In the genomic region with DNA sequence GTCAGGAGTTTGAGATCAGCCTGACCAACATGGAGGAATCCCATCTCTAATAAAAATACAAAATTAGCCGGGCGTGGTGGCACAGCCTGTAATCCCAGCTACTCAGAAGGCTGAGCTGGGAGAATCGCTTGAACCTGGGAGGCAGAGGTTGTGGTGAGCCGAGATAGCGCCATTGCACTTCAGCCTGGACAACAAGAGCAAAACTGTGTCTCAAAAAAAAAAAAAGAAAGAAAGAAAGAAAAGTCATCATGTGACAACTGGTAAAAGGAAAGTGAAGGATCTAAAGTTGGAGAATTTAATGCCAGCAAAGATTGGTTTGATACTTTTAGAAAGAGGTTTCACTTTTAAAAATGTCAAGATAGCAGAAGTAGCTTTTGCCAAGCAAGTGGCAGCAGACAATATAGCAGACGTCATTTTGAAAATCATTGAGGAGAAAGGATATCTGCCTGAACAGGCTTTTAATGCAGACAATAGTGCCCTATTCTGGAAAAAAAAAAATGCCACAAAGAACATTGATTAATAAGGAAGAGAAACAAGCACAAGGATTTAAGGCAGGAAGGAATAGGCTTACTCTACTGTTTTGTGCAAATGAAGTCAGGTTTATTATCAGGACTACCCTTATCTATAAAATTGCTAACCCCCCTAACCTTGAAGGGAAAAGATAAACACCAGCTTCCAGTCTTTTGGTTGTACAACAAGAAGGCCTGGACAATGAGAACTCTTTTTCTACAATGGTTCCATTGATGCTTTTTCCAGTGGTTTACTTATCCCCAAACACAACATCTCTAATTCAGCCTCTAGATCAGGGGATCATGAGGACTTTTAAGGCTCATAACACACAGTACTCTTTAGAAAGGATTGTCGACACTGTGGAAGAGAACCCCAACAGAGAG, we compare ENCODE assay signal across 1 cellular context.
TF ChIP-seq lines count a peak whose summit lies in the region.

No MANE protein-coding gene starts in this region.

TF ChIP-seq in K562, 482 proteins besides CTCF, POLR2A, EP300 and RAD21 (continues in another document):
- no peak for TF ChIP-seq ZFP91 (CRISPR knock-in tag; IDR thresholded peaks at IDR 0.05)
- TF ChIP-seq ZNF197 (CRISPR knock-in tag; IDR thresholded peaks at IDR 0.05; ENCODE audit: low read depth) = 0 out of 2 replicates have a peak, but pooled peaks have one; percentile 58
- no peak for TF ChIP-seq SMARCA5 (IDR thresholded peaks at IDR 0.05)
- no peak for TF ChIP-seq POLR2AphosphoS2 (IDR thresholded peaks at IDR 0.05; ENCODE audit: low read length)
- TF ChIP-seq ZNF224 (CRISPR knock-in tag; IDR thresholded peaks at IDR 0.05) = no peak
- no peak for TF ChIP-seq E2F6 (IDR thresholded peaks at IDR 0.05; ENCODE audit: borderline replicate concordance in 1 of 2, extremely low read depth in 1 of 2, insufficient read depth in 1 of 2, insufficient read length in 1 of 2, low read depth in 1 of 2, low read length in 1 of 2, poor library complexity in 1 of 2, severe bottlenecking in 1 of 2)
- TF ChIP-seq FOXK2 (conservative IDR thresholded peaks at IDR 0.05 in 1 of 2, IDR thresholded peaks at IDR 0.05 in 1 of 2; ENCODE audit: low read depth in 2 of 2) = peak; percentile 34 to 52; a peak in 3 of 4 replicates
- no peak for TF ChIP-seq ZNF668 (CRISPR knock-in tag; IDR thresholded peaks at IDR 0.05)
- TF ChIP-seq NFRKB (IDR thresholded peaks at IDR 0.05; ENCODE audit: low read depth) = peak; percentile 65; the same call in 1 of the 2 replicates
- TF ChIP-seq GABPB2 (CRISPR knock-in tag; conservative IDR thresholded peaks at IDR 0.05) = no peak
- TF ChIP-seq, protein P1, sequence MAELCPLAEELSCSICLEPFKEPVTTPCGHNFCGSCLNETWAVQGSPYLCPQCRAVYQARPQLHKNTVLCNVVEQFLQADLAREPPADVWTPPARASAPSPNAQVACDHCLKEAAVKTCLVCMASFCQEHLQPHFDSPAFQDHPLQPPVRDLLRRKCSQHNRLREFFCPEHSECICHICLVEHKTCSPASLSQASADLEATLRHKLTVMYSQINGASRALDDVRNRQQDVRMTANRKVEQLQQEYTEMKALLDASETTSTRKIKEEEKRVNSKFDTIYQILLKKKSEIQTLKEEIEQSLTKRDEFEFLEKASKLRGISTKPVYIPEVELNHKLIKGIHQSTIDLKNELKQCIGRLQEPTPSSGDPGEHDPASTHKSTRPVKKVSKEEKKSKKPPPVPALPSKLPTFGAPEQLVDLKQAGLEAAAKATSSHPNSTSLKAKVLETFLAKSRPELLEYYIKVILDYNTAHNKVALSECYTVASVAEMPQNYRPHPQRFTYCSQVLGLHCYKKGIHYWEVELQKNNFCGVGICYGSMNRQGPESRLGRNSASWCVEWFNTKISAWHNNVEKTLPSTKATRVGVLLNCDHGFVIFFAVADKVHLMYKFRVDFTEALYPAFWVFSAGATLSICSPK (IDR thresholded peaks at IDR 0.05; ENCODE audit: borderline replicate concordance) = no peak
- TF ChIP-seq E2F5 (CRISPR knock-in tag; IDR thresholded peaks at IDR 0.05) = no peak
- no peak for TF ChIP-seq HMGN3 (IDR thresholded peaks at IDR 0.05; ENCODE audit: borderline replicate concordance, extremely low read depth, insufficient read length, low read depth, low read length)
- TF ChIP-seq, protein P2, sequence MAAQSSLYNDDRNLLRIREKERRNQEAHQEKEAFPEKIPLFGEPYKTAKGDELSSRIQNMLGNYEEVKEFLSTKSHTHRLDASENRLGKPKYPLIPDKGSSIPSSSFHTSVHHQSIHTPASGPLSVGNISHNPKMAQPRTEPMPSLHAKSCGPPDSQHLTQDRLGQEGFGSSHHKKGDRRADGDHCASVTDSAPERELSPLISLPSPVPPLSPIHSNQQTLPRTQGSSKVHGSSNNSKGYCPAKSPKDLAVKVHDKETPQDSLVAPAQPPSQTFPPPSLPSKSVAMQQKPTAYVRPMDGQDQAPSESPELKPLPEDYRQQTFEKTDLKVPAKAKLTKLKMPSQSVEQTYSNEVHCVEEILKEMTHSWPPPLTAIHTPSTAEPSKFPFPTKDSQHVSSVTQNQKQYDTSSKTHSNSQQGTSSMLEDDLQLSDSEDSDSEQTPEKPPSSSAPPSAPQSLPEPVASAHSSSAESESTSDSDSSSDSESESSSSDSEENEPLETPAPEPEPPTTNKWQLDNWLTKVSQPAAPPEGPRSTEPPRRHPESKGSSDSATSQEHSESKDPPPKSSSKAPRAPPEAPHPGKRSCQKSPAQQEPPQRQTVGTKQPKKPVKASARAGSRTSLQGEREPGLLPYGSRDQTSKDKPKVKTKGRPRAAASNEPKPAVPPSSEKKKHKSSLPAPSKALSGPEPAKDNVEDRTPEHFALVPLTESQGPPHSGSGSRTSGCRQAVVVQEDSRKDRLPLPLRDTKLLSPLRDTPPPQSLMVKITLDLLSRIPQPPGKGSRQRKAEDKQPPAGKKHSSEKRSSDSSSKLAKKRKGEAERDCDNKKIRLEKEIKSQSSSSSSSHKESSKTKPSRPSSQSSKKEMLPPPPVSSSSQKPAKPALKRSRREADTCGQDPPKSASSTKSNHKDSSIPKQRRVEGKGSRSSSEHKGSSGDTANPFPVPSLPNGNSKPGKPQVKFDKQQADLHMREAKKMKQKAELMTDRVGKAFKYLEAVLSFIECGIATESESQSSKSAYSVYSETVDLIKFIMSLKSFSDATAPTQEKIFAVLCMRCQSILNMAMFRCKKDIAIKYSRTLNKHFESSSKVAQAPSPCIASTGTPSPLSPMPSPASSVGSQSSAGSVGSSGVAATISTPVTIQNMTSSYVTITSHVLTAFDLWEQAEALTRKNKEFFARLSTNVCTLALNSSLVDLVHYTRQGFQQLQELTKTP (IDR thresholded peaks at IDR 0.05; ENCODE audit: low read depth in 1 of 2, partially characterized antibody in 2 of 2) = no peak
- TF ChIP-seq C11orf30 (IDR thresholded peaks at IDR 0.05; ENCODE audit: low read depth) = peak; percentile 18; the same call in 1 of the 2 replicates
- no peak for TF ChIP-seq NRF1 (conservative IDR thresholded peaks at IDR 0.05 in 1 of 2, IDR thresholded peaks at IDR 0.05 in 1 of 2)
- peak; percentile 44 for TF ChIP-seq CXXC5 (CRISPR knock-in tag; IDR thresholded peaks at IDR 0.05)
- TF ChIP-seq, protein P3, sequence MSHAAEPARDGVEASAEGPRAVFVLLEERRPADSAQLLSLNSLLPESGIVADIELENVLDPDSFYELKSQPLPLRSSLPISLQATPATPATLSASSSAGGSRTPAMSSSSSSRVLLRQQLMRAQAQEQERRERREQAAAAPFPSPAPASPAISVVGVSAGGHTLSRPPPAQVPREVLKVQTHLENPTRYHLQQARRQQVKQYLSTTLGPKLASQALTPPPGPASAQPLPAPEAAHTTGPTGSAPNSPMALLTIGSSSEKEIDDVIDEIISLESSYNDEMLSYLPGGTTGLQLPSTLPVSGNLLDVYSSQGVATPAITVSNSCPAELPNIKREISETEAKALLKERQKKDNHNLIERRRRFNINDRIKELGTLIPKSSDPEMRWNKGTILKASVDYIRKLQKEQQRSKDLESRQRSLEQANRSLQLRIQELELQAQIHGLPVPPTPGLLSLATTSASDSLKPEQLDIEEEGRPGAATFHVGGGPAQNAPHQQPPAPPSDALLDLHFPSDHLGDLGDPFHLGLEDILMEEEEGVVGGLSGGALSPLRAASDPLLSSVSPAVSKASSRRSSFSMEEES (CRISPR knock-in tag; IDR thresholded peaks at IDR 0.05) = peak; percentile 39
- TF ChIP-seq ZNF778 (CRISPR knock-in tag; IDR thresholded peaks at IDR 0.05) = no peak
- no peak for TF ChIP-seq ZBTB43 (CRISPR knock-in tag; IDR thresholded peaks at IDR 0.05)
- TF ChIP-seq CEBPG (CRISPR knock-in tag; IDR thresholded peaks at IDR 0.05) = no peak
- no peak for TF ChIP-seq CEBPG (tag; conservative IDR thresholded peaks at IDR 0.05 in 1 of 2, IDR thresholded peaks at IDR 0.05 in 1 of 2)
- peak; percentile 78 for TF ChIP-seq ZNF384 (IDR thresholded peaks at IDR 0.05; ENCODE audit: low read depth, low read length)
- TF ChIP-seq MECOM (CRISPR knock-in tag; IDR thresholded peaks at IDR 0.05) = no peak
- TF ChIP-seq GTF2A2 (tag; IDR thresholded peaks at IDR 0.05) = no peak
- TF ChIP-seq SMARCE1 (IDR thresholded peaks at IDR 0.05) = 0 out of 2 replicates have a peak, but pooled peaks have one; percentile 24
- TF ChIP-seq ZBTB5 (IDR thresholded peaks at IDR 0.05) = no peak
- no peak for TF ChIP-seq PHF20 (IDR thresholded peaks at IDR 0.05; ENCODE audit: partially characterized antibody)
- no peak for TF ChIP-seq U2AF2 (optimal IDR thresholded peaks at IDR 0.05; ENCODE audit: low read depth, low read length)
- TF ChIP-seq, protein P4, sequence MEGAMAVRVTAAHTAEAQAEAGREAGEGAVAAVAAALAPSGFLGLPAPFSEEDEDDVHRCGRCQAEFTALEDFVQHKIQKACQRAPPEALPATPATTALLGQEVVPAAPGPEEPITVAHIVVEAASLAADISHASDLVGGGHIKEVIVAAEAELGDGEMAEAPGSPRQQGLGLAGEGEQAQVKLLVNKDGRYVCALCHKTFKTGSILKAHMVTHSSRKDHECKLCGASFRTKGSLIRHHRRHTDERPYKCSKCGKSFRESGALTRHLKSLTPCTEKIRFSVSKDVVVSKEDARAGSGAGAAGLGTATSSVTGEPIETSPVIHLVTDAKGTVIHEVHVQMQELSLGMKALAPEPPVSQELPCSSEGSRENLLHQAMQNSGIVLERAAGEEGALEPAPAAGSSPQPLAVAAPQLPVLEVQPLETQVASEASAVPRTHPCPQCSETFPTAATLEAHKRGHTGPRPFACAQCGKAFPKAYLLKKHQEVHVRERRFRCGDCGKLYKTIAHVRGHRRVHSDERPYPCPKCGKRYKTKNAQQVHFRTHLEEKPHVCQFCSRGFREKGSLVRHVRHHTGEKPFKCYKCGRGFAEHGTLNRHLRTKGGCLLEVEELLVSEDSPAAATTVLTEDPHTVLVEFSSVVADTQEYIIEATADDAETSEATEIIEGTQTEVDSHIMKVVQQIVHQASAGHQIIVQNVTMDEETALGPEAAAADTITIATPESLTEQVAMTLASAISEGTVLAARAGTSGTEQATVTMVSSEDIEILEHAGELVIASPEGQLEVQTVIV (CRISPR knock-in tag; IDR thresholded peaks at IDR 0.05; ENCODE audit: borderline replicate concordance) = no peak
- no peak for TF ChIP-seq CHD2 (IDR thresholded peaks at IDR 0.05; ENCODE audit: low read depth, low read length)
- no peak for TF ChIP-seq KDM2B (CRISPR knock-in tag; IDR thresholded peaks at IDR 0.05)
- no peak for TF ChIP-seq CEBPB (tag; IDR thresholded peaks at IDR 0.05)
- no peak for TF ChIP-seq BDP1 (IDR thresholded peaks at IDR 0.05; ENCODE audit: insufficient read depth, insufficient read length)
- no peak for TF ChIP-seq ZBTB7A (IDR thresholded peaks at IDR 0.05; ENCODE audit: borderline replicate concordance, control insufficient read depth, low read depth, low read length)
- TF ChIP-seq MEF2A (IDR thresholded peaks at IDR 0.05; ENCODE audit: control insufficient read depth, low read depth, low read length) = no peak
- no peak for TF ChIP-seq MYNN (IDR thresholded peaks at IDR 0.05)
- no peak for TF ChIP-seq MYNN (CRISPR knock-in tag; IDR thresholded peaks at IDR 0.05)
- TF ChIP-seq ZNF217 (CRISPR knock-in tag; IDR thresholded peaks at IDR 0.05) = no peak
- TF ChIP-seq HDAC2 (IDR thresholded peaks at IDR 0.05) = no peak
